Comparison of ENCODE assay signal across 8 cellular contexts in the genomic region with DNA sequence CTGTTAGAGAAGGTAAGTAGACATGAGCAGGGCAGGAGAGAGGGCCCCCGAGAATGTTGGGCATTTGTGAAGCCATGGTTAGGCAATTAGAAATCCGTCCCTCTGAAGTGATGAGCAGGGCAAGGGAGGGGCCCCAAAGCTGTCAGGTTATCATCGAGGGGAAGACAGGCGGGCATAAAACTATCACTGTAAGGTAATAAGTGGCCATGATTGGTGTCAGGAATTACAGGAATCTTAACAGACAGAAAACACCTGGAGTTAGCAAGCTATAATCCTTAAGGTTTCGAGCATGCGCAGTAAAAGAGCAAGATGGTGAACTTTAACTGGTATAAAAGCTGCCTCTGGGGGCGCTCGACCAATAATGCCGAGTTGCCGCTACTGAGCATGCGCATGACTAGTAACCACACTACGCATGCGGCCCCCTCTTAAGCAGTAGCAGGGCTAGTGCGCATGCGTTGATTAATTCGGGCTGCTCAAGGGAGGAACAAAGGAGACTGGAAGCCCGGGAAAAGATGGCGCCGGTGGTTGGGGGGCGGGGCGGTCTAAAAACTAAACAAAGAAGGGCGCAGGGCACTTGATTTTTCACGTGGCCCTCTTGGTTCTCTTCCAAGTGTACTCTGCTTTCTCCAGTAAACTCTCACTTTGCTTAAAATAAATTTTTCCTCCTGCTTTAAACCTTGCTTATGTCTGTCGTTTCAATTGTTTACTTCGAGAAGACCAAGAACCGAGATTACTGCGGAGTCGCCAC. TPM values are rescaled to one million over a fixed set of nuclear protein-coding genes. Genes with fewer than 3 reads are reported as not detected.
DNase-seq lines count a peak whose midpoint lies in the region; ATAC-seq lines count a peak whose summit lies in the region.

No MANE protein-coding gene starts in this region.

- H3K4me3 ChIP-seq in Jurkat, Clone E6-1 (ENCODE audit: low read length), result peak overlapping the region; percentile 60
- peak overlapping the region; percentile 33 to 47 for H3K4me3 ChIP-seq in esophagus (ENCODE audit: low read depth in 1 of 2, low read length in 2 of 2)
- H3K4me3 ChIP-seq in mucosa of stomach (ENCODE audit: low read length), result peak overlapping the region; percentile 4

- 6 to 7% methylated on average over 28 of the region's 28 CpGs for WGBS in esophagus, 2 donors

- peak overlapping the region; percentile 82 to 83 for H3K27ac ChIP-seq in esophagus (ENCODE audit: low read depth in 2 of 2, low read length in 1 of 2)

- H3K4me3 Mint-ChIP-seq in activated T-cell treated with anti-CD3 and anti-CD28 coated beads, Interleukin-2, amount 50 U/mL, for 24 hours, result peak overlapping the region; percentile 88

- peak overlapping the region; percentile 78 for H3K9ac ChIP-seq in mucosa of stomach (ENCODE audit: low read length)

- H3K36me3 Mint-ChIP-seq in activated T-cell treated with anti-CD3 and anti-CD28 coated beads, Interleukin-2, amount 50 U/mL, for 24 hours (ENCODE audit: low read depth), result peaks cover 100% of the 10 kb centered on the region

- peaks cover 7 to 10% of the 10 kb centered on the region in 2 donors for H3K36me3 ChIP-seq in esophagus (ENCODE audit: control insufficient read depth in 2 of 2, insufficient read depth in 2 of 2, low read length in 1 of 2)
- H3K36me3 ChIP-seq in mucosa of stomach (ENCODE audit: control insufficient read depth, insufficient read depth, low read length), result no peaks in the 10 kb centered on the region

- no peaks in the 10 kb centered on the region for H3K27me3 Mint-ChIP-seq in activated T-cell treated with anti-CD3 and anti-CD28 coated beads, Interleukin-2, amount 50 U/mL, for 24 hours

- peak; percentile 49 for ATAC-seq in GM21526 (IDR thresholded peaks at IDR 0.05; ENCODE audit: low FRiP score, unreplicated experiment)

- H3K9me3 ChIP-seq in esophagus (ENCODE audit: control insufficient read depth in 2 of 2, insufficient read depth in 1 of 2, low read depth in 1 of 2, low read length in 1 of 2), result no peaks in the 10 kb centered on the region
- no peaks in the 10 kb centered on the region for H3K9me3 ChIP-seq in mucosa of stomach (ENCODE audit: control insufficient read depth, low read length)

- H3K27me3 ChIP-seq in esophagus (ENCODE audit: control insufficient read depth in 1 of 2, insufficient read depth in 2 of 2, low read length in 2 of 2) (no peaks in the 10 kb centered on the region), mucosa of stomach (ENCODE audit: control insufficient read depth, insufficient read depth, low read length) (no peaks in the 10 kb centered on the region)

- DNase-seq in DMS114 treated with DMSO at 0.1 percent for 48 hours (lab: John Stamatoyannopoulos, UW; ENCODE audit: unreplicated experiment) (peak; percentile 97), OCI-M2 (lab: John Stamatoyannopoulos, UW; ENCODE audit: unreplicated experiment) (peak; percentile 98)
- peak; percentile 99 for DNase-seq in Jurkat, Clone E6-1 (ENCODE audit: low read depth, low spot score)
- DNase-seq in activated T-cell treated with anti-CD3 and anti-CD28 coated beads, Interleukin-2, amount 50 U/mL, for 24 hours, result peak; percentile 97
- DNase-seq in stimulated activated CD8-positive, alpha-beta memory T cell treated with anti-CD3 and anti-CD28 coated beads, Interleukin-4, amount 100 ng/mL, for 48 hours, result peak; percentile 99

- peaks cover 0 to 3% of the 10 kb centered on the region in 2 donors for H3K4me1 ChIP-seq in esophagus (ENCODE audit: control insufficient read depth in 2 of 2, insufficient read depth in 2 of 2, low read length in 1 of 2)
- peaks cover 30% of the 10 kb centered on the region for H3K4me1 ChIP-seq in mucosa of stomach (ENCODE audit: control insufficient read depth, insufficient read depth, low read length)

- H3K9me3 Mint-ChIP-seq in activated T-cell treated with anti-CD3 and anti-CD28 coated beads, Interleukin-2, amount 50 U/mL, for 24 hours, result no peaks in the 10 kb centered on the region

- H3K27ac Mint-ChIP-seq in activated T-cell treated with anti-CD3 and anti-CD28 coated beads, Interleukin-2, amount 50 U/mL, for 24 hours, result peak overlapping the region; percentile 100

- peaks cover 92% of the 10 kb centered on the region for H3K4me1 Mint-ChIP-seq in activated T-cell treated with anti-CD3 and anti-CD28 coated beads, Interleukin-2, amount 50 U/mL, for 24 hours (ENCODE audit: low read depth)

RNA-seq across cellular contexts. Expression of gene XRCC5, which starts 5.5 kb away (rescaled TPM):
- 340 TPM for polyA plus RNA-seq in Jurkat, Clone E6-1 (2012; ENCODE audit: insufficient read depth, insufficient read length)
- polyA plus RNA-seq in esophagus, result 100 to 1,000 TPM in 1 of 2 donors, 10 to 100 TPM in 1; 57.9 to 100 TPM

RNA-seq across cellular contexts. Expression of gene TMEM169, which starts 32.9 kb away (rescaled TPM):
- polyA plus RNA-seq in Jurkat, Clone E6-1 (2012; ENCODE audit: insufficient read depth, insufficient read length), result 1.5 TPM
- under 1 TPM; 0.04 to 0.07 TPM for polyA plus RNA-seq in esophagus

RNA-seq across cellular contexts. Expression of gene PECR, which starts 33.0 kb away (rescaled TPM):
- polyA plus RNA-seq in Jurkat, Clone E6-1 (2012; ENCODE audit: insufficient read depth, insufficient read length), result 22.8 TPM
- polyA plus RNA-seq in esophagus, result 1 to 10 TPM; 2.5 to 3.6 TPM

Comparison
In these comparisons a context has a peak if more than half of its experiments do, and no peak if none do; other contexts are left out.
1. Peak in every context shown above with its lines: DNase-seq, ATAC-seq, H3K4me3 ChIP-seq and H3K27ac ChIP-seq.
2. H3K4me3 ChIP-seq: peak in every context shown above with its lines; median percentile 60 in Jurkat, Clone E6-1; 40 in esophagus; 4 in mucosa of stomach.